Comparison of ENCODE assay signal across 8 cellular contexts in genomic region chr17:50148226-50149098, GRCh38. TPM values are rescaled to one million over a fixed set of nuclear protein-coding genes. Genes with fewer than 3 reads are reported as not detected.
DNase-seq lines count a peak whose midpoint lies in the region; ATAC-seq and TF ChIP-seq lines count a peak whose summit lies in the region.

No MANE protein-coding gene starts in this region.

- peak overlapping the region; percentile 91 to 94 (median 93) for H3K4me3 Mint-ChIP-seq in CD4-positive, CD25-positive, alpha-beta regulatory T cell

- H3K9ac ChIP-seq in MM.1S (ENCODE audit: low read length): peak overlapping the region; percentile 41; the same call in 1 of the 2 replicates
- H3K9ac ChIP-seq in liver (ENCODE audit: low read depth in 1 of 2, low read length in 2 of 2): peak overlapping the region; percentile 28 to 56

- H3K9me3 Mint-ChIP-seq in CD4-positive, CD25-positive, alpha-beta regulatory T cell: peaks cover 0 to 2% (median 0%) of the 10 kb centered on the region in 7 donors

- peaks cover 16% of the 10 kb centered on the region for H3K36me3 ChIP-seq in CD4-positive, CD25-positive, alpha-beta regulatory T cell (ENCODE audit: control insufficient read depth, insufficient read depth, low read length)
- H3K36me3 ChIP-seq in MM.1S (replicated peaks; ENCODE audit: insufficient read depth, low read length): no peaks in the 10 kb centered on the region
- peaks cover 0 to 1% (median 0%) of the 10 kb centered on the region in 4 donors for H3K36me3 ChIP-seq in liver (ENCODE audit: control insufficient read depth in 4 of 4, insufficient read depth in 3 of 4, low read depth in 1 of 4, low read length in 3 of 4)

- peaks cover 64% of the 10 kb centered on the region for H3K4me1 ChIP-seq in CD4-positive, CD25-positive, alpha-beta regulatory T cell (ENCODE audit: control insufficient read depth, insufficient read depth, low read length, poor library complexity, severe bottlenecking)
- H3K4me1 ChIP-seq in MM.1S (ENCODE audit: low read length): peaks cover 19% of the 10 kb centered on the region
- peaks cover 27 to 70% (median 63%) of the 10 kb centered on the region in 4 donors for H3K4me1 ChIP-seq in liver (ENCODE audit: control insufficient read depth in 4 of 4, insufficient read depth in 4 of 4, low read length in 3 of 4)

- H3K79me2 ChIP-seq in MM.1S (ENCODE audit: low read length): peaks cover 72% of the 10 kb centered on the region

- ATAC-seq in CD4-positive, CD25-positive, alpha-beta regulatory T cell (ENCODE audit: low read depth in 2 of 2): peak; percentile 8 to 12
- peak; percentile 36 for ATAC-seq in GM21717 (IDR thresholded peaks at IDR 0.05; ENCODE audit: unreplicated experiment)

- H3K9me2 ChIP-seq in MM.1S (replicated peaks; ENCODE audit: insufficient read depth, low read length): no peaks in the 10 kb centered on the region

- TF ChIP-seq RAD21 in liver (IDR thresholded peaks at IDR 0.05): no peak

- DNase-seq in CD4-positive, CD25-positive, alpha-beta regulatory T cell: peak; percentile 19 to 71 (median 26)
- DNase-seq in MM.1S (peak; percentile 64), NCI-H2107 treated with DMSO at 0.1 percent for 48 hours (lab: John Stamatoyannopoulos, UW; ENCODE audit: unreplicated experiment) (no peak)
- peak; percentile 57 to 69 for DNase-seq in activated CD4-positive, alpha-beta T cell treated with anti-CD3 and anti-CD28 coated beads for 24 hours (ENCODE audit: low read depth in 2 of 2)
- peak; percentile 68 to 90 (median 87) for DNase-seq in stimulated activated CD4-positive, alpha-beta T cell treated with anti-CD3 and anti-CD28 coated beads, TNF-alpha, amount 100 ng/mL, for 4 hours (ENCODE audit: low read depth in 3 of 3)

- peak overlapping the region; percentile 82 to 97 (median 87) for H3K27ac Mint-ChIP-seq in CD4-positive, CD25-positive, alpha-beta regulatory T cell

- peak overlapping the region; percentile 69 for H3K4me3 ChIP-seq in CD4-positive, CD25-positive, alpha-beta regulatory T cell (ENCODE audit: low read depth, low read length)
- H3K4me3 ChIP-seq in MM.1S (ENCODE audit: low read length): peak overlapping the region; percentile 78
- H3K4me3 ChIP-seq in liver (ENCODE audit: low read depth in 1 of 3, low read length in 3 of 3): peak overlapping the region; percentile 52 to 73 (median 70)

- H3K4me1 Mint-ChIP-seq in CD4-positive, CD25-positive, alpha-beta regulatory T cell: peaks cover 0 to 67% (median 25%) of the 10 kb centered on the region in 4 donors

- H3F3A ChIP-seq in MM.1S (ENCODE audit: insufficient read depth, low read length): peaks cover 18% of the 10 kb centered on the region

- H3K27me3 ChIP-seq in CD4-positive, CD25-positive, alpha-beta regulatory T cell (ENCODE audit: control insufficient read depth, insufficient read depth, low read length): no peaks in the 10 kb centered on the region
- H3K27me3 ChIP-seq in MM.1S (replicated peaks; ENCODE audit: insufficient read depth, low read length) (no peaks in the 10 kb centered on the region), liver (ENCODE audit: control insufficient read depth in 4 of 4, insufficient read depth in 4 of 4, low read length in 3 of 4) (no peaks in the 10 kb centered on the region)

- H2AFZ ChIP-seq in MM.1S (ENCODE audit: low read length): no peak overlapping the region

- peak overlapping the region; percentile 92 for H3K4me2 ChIP-seq in MM.1S (ENCODE audit: low read depth, low read length)

- 5% methylated on average over 27 of the region's 27 CpGs for WGBS in liver

- H3K27ac ChIP-seq in CD4-positive, CD25-positive, alpha-beta regulatory T cell (ENCODE audit: insufficient read depth, low read length, poor library complexity, severe bottlenecking): peak overlapping the region; percentile 70
- H3K27ac ChIP-seq in MM.1S (ENCODE audit: low read length) (peak overlapping the region; percentile 32; the same call in 1 of the 2 replicates), cingulate gyrus (ENCODE audit: low read depth, low read length) (peak overlapping the region; percentile 29), liver (ENCODE audit: low read depth in 1 of 2, low read length in 2 of 2) (peak overlapping the region; percentile 74 to 80)

- H3K27me3 Mint-ChIP-seq in CD4-positive, CD25-positive, alpha-beta regulatory T cell: no peaks in the 10 kb centered on the region

- H4K20me1 ChIP-seq in MM.1S (ENCODE audit: insufficient read depth, low read length): no peaks in the 10 kb centered on the region

- H3K36me3 Mint-ChIP-seq in CD4-positive, CD25-positive, alpha-beta regulatory T cell: peaks cover 14% of the 10 kb centered on the region

- no peak for TF ChIP-seq CTCF in MM.1S (IDR thresholded peaks at IDR 0.05; ENCODE audit: low read length)
- TF ChIP-seq CTCF in liver (IDR thresholded peaks at IDR 0.05; ENCODE audit: low read depth, low read length, missing input control): no peak

- no peaks in the 10 kb centered on the region for H3K9me3 ChIP-seq in CD4-positive, CD25-positive, alpha-beta regulatory T cell (ENCODE audit: control insufficient read depth in 2 of 2, low read length in 2 of 2)
- no peaks in the 10 kb centered on the region for H3K9me3 ChIP-seq in MM.1S (replicated peaks; ENCODE audit: insufficient read depth, low read length)
- H3K9me3 ChIP-seq in liver (ENCODE audit: control insufficient read depth in 4 of 4, low read length in 3 of 4): no peaks in the 10 kb centered on the region

TF ChIP-seq in liver, 16 proteins besides CTCF, POLR2A, EP300 and RAD21:
- TF ChIP-seq YY1 (IDR thresholded peaks at IDR 0.05) (no peak), HNF4A (conservative IDR thresholded peaks at IDR 0.05) (no peak), RXRA (IDR thresholded peaks at IDR 0.05) (no peak), ATF3 (IDR thresholded peaks at IDR 0.05) (no peak), HNF4G (IDR thresholded peaks at IDR 0.05) (no peak), NR2F2 (IDR thresholded peaks at IDR 0.05) (no peak), GABPA (IDR thresholded peaks at IDR 0.05 in 1 of 2, conservative IDR thresholded peaks at IDR 0.05 in 1 of 2) (no peak), FOXA1 (IDR thresholded peaks at IDR 0.05) (no peak), MAX (IDR thresholded peaks at IDR 0.05) (no peak)
TF ChIP-seq in liver: peak in this region for 0.

RNA-seq across cellular contexts. Expression of gene PPP1R9B, which starts 2.0 kb away (rescaled TPM):
- 85.4 TPM for total RNA-seq in CD4-positive, CD25-positive, alpha-beta regulatory T cell
- polyA plus RNA-seq in CD4-positive, CD25-positive, alpha-beta regulatory T cell: under 1 TPM; 0.41 to 0.55 (median 0.44) TPM
- total RNA-seq in liver: 10 to 100 TPM in 1 of 2 donors, 1 to 10 TPM in 1; 7.4 to 26.1 TPM
- 1 to 10 TPM in 1 of 2 donors, under 1 TPM in 1; 0.90 to 6.7 TPM for polyA plus RNA-seq in liver

RNA-seq across cellular contexts. Expression of gene SGCA, which starts 17.3 kb away (rescaled TPM):
- total RNA-seq in CD4-positive, CD25-positive, alpha-beta regulatory T cell: not detected
- not detected for polyA plus RNA-seq in CD4-positive, CD25-positive, alpha-beta regulatory T cell
- total RNA-seq in liver: 1 to 10 TPM in 1 of 2 donors, not detected in 1; 1.3 TPM
- 1 to 10 TPM in 1 of 2 donors, under 1 TPM in 1; 0.31 to 1.2 TPM for polyA plus RNA-seq in liver

RNA-seq across cellular contexts. Expression of gene SAMD14, which starts 18.5 kb away (rescaled TPM):
- total RNA-seq in CD4-positive, CD25-positive, alpha-beta regulatory T cell: 0.96 TPM
- polyA plus RNA-seq in CD4-positive, CD25-positive, alpha-beta regulatory T cell: under 1 TPM in 1 of 4 donors, not detected in 3; 0.09 TPM
- total RNA-seq in liver: under 1 TPM; 0.50 to 0.84 TPM
- under 1 TPM in 1 of 2 donors, not detected in 1; 0.67 TPM for polyA plus RNA-seq in liver

RNA-seq across cellular contexts. Expression of gene COL1A1, which starts 53.0 kb away (rescaled TPM):
- total RNA-seq in CD4-positive, CD25-positive, alpha-beta regulatory T cell: 26.2 TPM
- polyA plus RNA-seq in CD4-positive, CD25-positive, alpha-beta regulatory T cell: not detected
- 10 to 100 TPM; 15.3 to 72.5 TPM for total RNA-seq in liver
- 10 to 100 TPM in 1 of 2 donors, 1 to 10 TPM in 1; 8.3 to 56.3 TPM for polyA plus RNA-seq in liver

RNA-seq across cellular contexts. Expression of gene PDK2, which starts 53.3 kb away (rescaled TPM):
- 25.2 TPM for total RNA-seq in CD4-positive, CD25-positive, alpha-beta regulatory T cell
- 10 to 100 TPM; 42.1 to 65.2 (median 54.0) TPM for polyA plus RNA-seq in CD4-positive, CD25-positive, alpha-beta regulatory T cell
- 10 to 100 TPM in 1 of 2 donors, 1 to 10 TPM in 1; 8.6 to 24.5 TPM for total RNA-seq in liver
- 10 to 100 TPM; 32.4 to 36.6 TPM for polyA plus RNA-seq in liver
